Comparison of ENCODE assay signal across 16 cellular contexts in genomic region chr2:31401580-31401979, GRCh38. TPM values are rescaled to one million over a fixed set of nuclear protein-coding genes. Genes with fewer than 3 reads are reported as not detected.
DNase-seq lines count a peak whose midpoint lies in the region; ATAC-seq and TF ChIP-seq lines count a peak whose summit lies in the region.
"Had no signal": no experiment of that assay in that cellular context is flagged by ENCODE, and none has a peak within 500 bp of the region (broad histone marks: within the 10 kb centered on the region; RNA-seq: fewer than 3 reads in every experiment).

No MANE protein-coding gene starts in this region.

- 74 to 75% methylated on average over 2 of the region's 2 CpGs for WGBS in body of pancreas, 2 donors

- H3K9me3 Mint-ChIP-seq in chondrocyte (ENCODE audit: low read depth) (no peaks in the 10 kb centered on the region), nephron progenitor cell (peaks cover 12% of the 10 kb centered on the region)

- intact Hi-C loops in body of pancreas (cut with DNase I), result no loop called here

- no peak overlapping the region for H3K27ac ChIP-seq in body of pancreas

- DNase-seq in AG09319 (ENCODE audit: extremely low read depth, low read depth), result peak; percentile 91
- peak; percentile 91 for DNase-seq in LHCN-M2 (ENCODE audit: low read depth)
- no peak for DNase-seq in chondrocyte (ENCODE audit: low spot score)
- peak; percentile 24 for DNase-seq in left kidney (ENCODE audit: low read depth, low spot score)
- DNase-seq in nephron progenitor cell, result no peak
- DNase-seq in body of pancreas, result no peak
- DNase-seq in NCI-H1417 (lab: John Stamatoyannopoulos, UW), result no peak
- DNase-seq: activated CD4-positive, alpha-beta T cell treated with anti-CD3 and anti-CD28 coated beads, Interleukin-2, amount 50 U/mL, for 1 hour; NCI-H2029 treated with DMSO at 0.1 percent for 48 hours; stimulated activated naive CD4-positive, alpha-beta T cell treated with Interleukin-2 at 50 U/mL for 16 hours had no signal

- no peaks in the 10 kb centered on the region for H3K36me3 ChIP-seq in body of pancreas (replicated peaks in 1 of 2; ENCODE audit: insufficient read depth in 1 of 2, low read depth in 2 of 2)

- H3K27me3 ChIP-seq in body of pancreas, result no peaks in the 10 kb centered on the region

- no peaks in the 10 kb centered on the region for H3K36me3 Mint-ChIP-seq in chondrocyte (ENCODE audit: low read depth)
- H3K36me3 Mint-ChIP-seq in nephron progenitor cell (ENCODE audit: low read depth), result peaks cover 5% of the 10 kb centered on the region
- H3K36me3 Mint-ChIP-seq: activated naive CD8-positive, alpha-beta T cell; CD14-positive monocyte had no signal

- H3K27me3 Mint-ChIP-seq in chondrocyte (ENCODE audit: low read depth), result no peaks in the 10 kb centered on the region
- H3K27me3 Mint-ChIP-seq in nephron progenitor cell (ENCODE audit: low read depth, poor library complexity), result peaks cover 4% of the 10 kb centered on the region
- H3K27me3 Mint-ChIP-seq: activated naive CD8-positive, alpha-beta T cell had no signal

- TF ChIP-seq CTCF in AG09319 (IDR thresholded peaks at IDR 0.05; ENCODE audit: low read depth, low read length) (no peak), chondrocyte (IDR thresholded peaks at IDR 0.05) (no peak), nephron progenitor cell (IDR thresholded peaks at IDR 0.05) (no peak), body of pancreas (IDR thresholded peaks at IDR 0.05) (no peak)

- H3K4me3 Mint-ChIP-seq in chondrocyte (ENCODE audit: unreplicated experiment) (no peak overlapping the region), nephron progenitor cell (no peak overlapping the region)
- H3K4me3 Mint-ChIP-seq: activated naive CD8-positive, alpha-beta T cell; CD14-positive monocyte had no signal

- no peak for TF ChIP-seq POLR2A in body of pancreas (IDR thresholded peaks at IDR 0.05)

- ATAC-seq in HG03439 (IDR thresholded peaks at IDR 0.05; ENCODE audit: unreplicated experiment) (no peak), body of pancreas (no peak)
- ATAC-seq: Right ventricle myocardium inferior had no signal

- H3K9me3 ChIP-seq in body of pancreas, result no peaks in the 10 kb centered on the region

- H3K4me1 Mint-ChIP-seq in chondrocyte (ENCODE audit: low read depth) (peaks cover 17% of the 10 kb centered on the region), nephron progenitor cell (peaks cover 3% of the 10 kb centered on the region)
- H3K4me1 Mint-ChIP-seq: CD14-positive monocyte had no signal

- H3K27ac Mint-ChIP-seq in chondrocyte (ENCODE audit: unreplicated experiment) (peak overlapping the region; percentile 85), nephron progenitor cell (no peak overlapping the region)
- H3K27ac Mint-ChIP-seq: activated naive CD8-positive, alpha-beta T cell; CD14-positive monocyte had no signal

- peaks cover 10% of the 10 kb centered on the region for H3K4me1 ChIP-seq in body of pancreas

- no peak overlapping the region for H3K4me3 ChIP-seq in body of pancreas

RNA-seq across cellular contexts. Expression of gene XDH, which starts 13.0 kb away (rescaled TPM):
- total RNA-seq in LHCN-M2 (2014; rRNA removed) (0.06 and 0.51 TPM in 2 replicates), chondrocyte (0.12 to 0.23 TPM (median 0.17 TPM) in 3 replicates), body of pancreas (1 to 10 TPM in 1 of 2 donors, under 1 TPM in 1; 0.78 to 4.9 TPM)
- polyA plus RNA-seq in LHCN-M2 (2012), result 0.09 TPM
- total RNA-seq: frontal cortex, mononuclear cell, Right ventricle myocardium inferior had no signal
- polyA plus RNA-seq: CD14-positive monocyte had no signal

Comparison
In these comparisons a context has a peak if more than half of its experiments do, and no peak if none do; other contexts are left out.
1. DNase-seq: peak in AG09319 (single experiment), LHCN-M2 (single experiment) and left kidney (single experiment); none in chondrocyte (single experiment), nephron progenitor cell (single experiment), body of pancreas (0 of 4) and NCI-H1417 (0 of 3).